In genomic region chr21:42570841-42571387, GRCh38 we compare ENCODE assay signal across 10 cellular contexts. TPM values are rescaled to one million over a fixed set of nuclear protein-coding genes. Genes with fewer than 3 reads are reported as not detected.
DNase-seq lines count a peak whose midpoint lies in the region; ATAC-seq lines count a peak whose summit lies in the region.
"Had no signal": no experiment of that assay in that cellular context is flagged by ENCODE, and none has a peak within 500 bp of the region (broad histone marks: within the 10 kb centered on the region; RNA-seq: fewer than 3 reads in every experiment).

No MANE protein-coding gene starts in this region.

- ATAC-seq in esophagus mucosa: peak; percentile 32

- DNase-seq in HT1080 (ENCODE audit: low read depth) (peak; percentile 3), NCI-H2196 treated with DMSO at 0.1 percent for 48 hours (lab: John Stamatoyannopoulos, UW; ENCODE audit: unreplicated experiment) (peak; percentile 20), renal cortical epithelial cell (ENCODE audit: low read depth) (peak; percentile 68), T-helper 9 cell (no peak), 8988T (no peak), KG1 (lab: John Stamatoyannopoulos, UW) (no peak)
- DNase-seq: HFFc6, NCI-H1694 treated with DMSO at 0.1 percent for 48 hours, T-helper 1 cell had no signal

RNA-seq across cellular contexts. Expression of gene SLC37A1, which starts 57.3 kb away (rescaled TPM):
- total RNA-seq in HT1080 (2014; rRNA removed; shearing (Covaris generic)): 3.2 and 5.9 TPM in 2 replicates
- polyA plus RNA-seq in HT1080 (2015; cell fraction: cytosol; rRNA removed): 3.2 and 3.7 TPM in 2 replicates
- 3.4 and 7.4 TPM in 2 replicates for polyA plus RNA-seq in HT1080 (2015; cell fraction: nucleus; rRNA removed)
- total RNA-seq in esophagus mucosa: 13.9 TPM
- total RNA-seq in renal cortical epithelial cell: 15.0 and 39.6 TPM in 2 replicates
- total RNA-seq: HFFc6 had no signal

Comparison
In these comparisons a context has a peak if more than half of its experiments do, and no peak if none do; other contexts are left out.
1. DNase-seq: peak in HT1080 (single experiment), NCI-H2196 treated with DMSO at 0.1 percent for 48 hours (single experiment) and renal cortical epithelial cell (single experiment); none in T-helper 9 cell (single experiment), 8988T (single experiment) and KG1 (single experiment).